9 cellular contexts compared by ENCODE assay signal in genomic region chr2:240021488-240022104, GRCh38. TPM values are rescaled to one million over a fixed set of nuclear protein-coding genes. Genes with fewer than 3 reads are reported as not detected.
DNase-seq lines count a peak whose midpoint lies in the region; ATAC-seq, FAIRE-seq and TF ChIP-seq lines count a peak whose summit lies in the region.
"Had no signal": no experiment of that assay in that cellular context is flagged by ENCODE, and none has a peak within 500 bp of the region (broad histone marks: within the 10 kb centered on the region; RNA-seq: fewer than 3 reads in every experiment).

No MANE protein-coding gene starts in this region.

- FAIRE-seq in GM12891 (lab: Jason Lieb, UNC) = peak; percentile 54
- FAIRE-seq: islet of Langerhans had no signal

- no peaks in the 10 kb centered on the region for H3K27me3 Mint-ChIP-seq in activated CD4-positive, alpha-beta T cell treated with anti-CD3 and anti-CD28 coated beads, Interleukin-2, amount 10 ng/mL, durations not matched to agents 24 days and 14 days

- ATAC-seq in mucosa of descending colon = peak; percentile 57

- no peak overlapping the region for H3K4me3 ChIP-seq in mucosa of descending colon

- H3K9me3 ChIP-seq in mucosa of descending colon = no peaks in the 10 kb centered on the region

- H3K27ac Mint-ChIP-seq in activated CD4-positive, alpha-beta T cell treated with anti-CD3 and anti-CD28 coated beads, Interleukin-2, amount 10 ng/mL, durations not matched to agents 24 days and 14 days = no peak overlapping the region

- peak; percentile 77 for DNase-seq in 8988T
- peak; percentile 58 for DNase-seq in GM12891 (ENCODE audit: insufficient read length, low spot score)
- peak; percentile 83 for DNase-seq in NCI-H2227 (lab: John Stamatoyannopoulos, UW; ENCODE audit: unreplicated experiment)
- DNase-seq in activated CD4-positive, alpha-beta T cell treated with anti-CD3 and anti-CD28 coated beads, Interleukin-2, amount 10 ng/mL, durations not matched to agents 24 days and 14 days = peak; percentile 90
- DNase-seq in effector CD4-positive, alpha-beta T cell = peak; percentile 53
- peak; percentile 68 to 87 (median 82) for DNase-seq in mucosa of descending colon
- peak; percentile 42 for DNase-seq in stimulated activated CD8-positive, alpha-beta memory T cell treated with anti-CD3 and anti-CD28 coated beads, Interleukin-7, amount 100 ng/mL, for 24 hours (ENCODE audit: low read depth)
- no peak for DNase-seq in NCI-H524 treated with DMSO at 0.1 percent for 48 hours (lab: John Stamatoyannopoulos, UW)

- intact Hi-C loops in activated CD4-positive, alpha-beta T cell treated with anti-CD3 and anti-CD28 coated beads, Interleukin-2, amount 10 ng/mL, durations not matched to agents 24 days and 14 days (cut with micrococcal nuclease) = no loop called here
- intact Hi-C loops in mucosa of descending colon (cut with DNase I, micrococcal nuclease) = no loop called here

- H3K4me3 Mint-ChIP-seq in activated CD4-positive, alpha-beta T cell treated with anti-CD3 and anti-CD28 coated beads, Interleukin-2, amount 10 ng/mL, durations not matched to agents 24 days and 14 days = no peak overlapping the region

- peaks cover 11% of the 10 kb centered on the region for H3K36me3 ChIP-seq in mucosa of descending colon (ENCODE audit: low read depth)

- no peak for TF ChIP-seq POLR2A in GM12891 (IDR thresholded peaks at IDR 0.05; ENCODE audit: low read depth, low read length)

- no peaks in the 10 kb centered on the region for H3K4me1 ChIP-seq in mucosa of descending colon (ENCODE audit: low read depth)

- H3K4me1 Mint-ChIP-seq in activated CD4-positive, alpha-beta T cell treated with anti-CD3 and anti-CD28 coated beads, Interleukin-2, amount 10 ng/mL, durations not matched to agents 24 days and 14 days = peaks cover 17% of the 10 kb centered on the region

- no peaks in the 10 kb centered on the region for H3K9me3 Mint-ChIP-seq in activated CD4-positive, alpha-beta T cell treated with anti-CD3 and anti-CD28 coated beads, Interleukin-2, amount 10 ng/mL, durations not matched to agents 24 days and 14 days

- H3K36me3 Mint-ChIP-seq in activated CD4-positive, alpha-beta T cell treated with anti-CD3 and anti-CD28 coated beads, Interleukin-2, amount 10 ng/mL, durations not matched to agents 24 days and 14 days (ENCODE audit: low read depth) = peaks cover 34% of the 10 kb centered on the region

- TF ChIP-seq CTCF in mucosa of descending colon (IDR thresholded peaks at IDR 0.05) = peak; percentile 86

TF ChIP-seq in GM12891, 5 proteins besides CTCF, POLR2A, EP300 and RAD21:
- TF ChIP-seq PAX5 (IDR thresholded peaks at IDR 0.05; ENCODE audit: insufficient read depth, low read length, severe bottlenecking) = no peak
- TF ChIP-seq POLR2AphosphoS5 (IDR thresholded peaks at IDR 0.05; ENCODE audit: low read depth, low read length) = no peak
- no peak for TF ChIP-seq TAF1 (IDR thresholded peaks at IDR 0.05; ENCODE audit: low read depth, low read length)
- TF ChIP-seq POU2F2 (IDR thresholded peaks at IDR 0.05; ENCODE audit: low read depth, low read length) = no peak
- no peak for TF ChIP-seq SPI1 (IDR thresholded peaks at IDR 0.05; ENCODE audit: low read depth, low read length)

RNA-seq across cellular contexts. Expression of gene NDUFA10, which starts 3.5 kb away (rescaled TPM):
- 172 TPM for polyA plus RNA-seq in GM12891 (2012; ENCODE audit: low read depth, missing spikeins)
- total RNA-seq in activated CD4-positive, alpha-beta T cell treated with anti-CD3 and anti-CD28 coated beads, Interleukin-2, amount 10 ng/mL, durations not matched to agents 24 days and 14 days = 96.6 and 121 TPM in 2 replicates
- 100 to 1,000 TPM; 154 to 243 (median 189) TPM for total RNA-seq in mucosa of descending colon

RNA-seq across cellular contexts. Expression of gene OR6B2, which starts 8.6 kb away (rescaled TPM):
- not detected for polyA plus RNA-seq in GM12891 (2012; ENCODE audit: low read depth, missing spikeins)
- not detected in 2 replicates for total RNA-seq in activated CD4-positive, alpha-beta T cell treated with anti-CD3 and anti-CD28 coated beads, Interleukin-2, amount 10 ng/mL, durations not matched to agents 24 days and 14 days
- total RNA-seq in mucosa of descending colon = not detected

RNA-seq across cellular contexts. Expression of gene OR6B3, which starts 31.7 kb away (rescaled TPM):
- polyA plus RNA-seq in GM12891 (2012; ENCODE audit: low read depth, missing spikeins) = not detected
- total RNA-seq in activated CD4-positive, alpha-beta T cell treated with anti-CD3 and anti-CD28 coated beads, Interleukin-2, amount 10 ng/mL, durations not matched to agents 24 days and 14 days = not detected in 2 replicates
- total RNA-seq in mucosa of descending colon = not detected
